18 cellular contexts compared by ENCODE assay signal in genomic region chr11:79465160-79465559, GRCh38. TPM values are rescaled to one million over a fixed set of nuclear protein-coding genes. Genes with fewer than 3 reads are reported as not detected.
DNase-seq lines count a peak whose midpoint lies in the region; ATAC-seq and TF ChIP-seq lines count a peak whose summit lies in the region.
"Had no signal": no experiment of that assay in that cellular context is flagged by ENCODE, and none has a peak within 500 bp of the region (broad histone marks: within the 10 kb centered on the region; RNA-seq: fewer than 3 reads in every experiment).

No MANE protein-coding gene starts in this region.

- H3K27me3 Mint-ChIP-seq in GM23338 (ENCODE audit: insufficient read depth, low read depth, poor library complexity), result peaks cover 3% of the 10 kb centered on the region

- no peak overlapping the region for H3K4me2 ChIP-seq in GM23338
- H3K4me2 ChIP-seq: A549; BLaER1 treated with 17β-estradiol and CSF1 and Interleukin-3, amounts not matched to agents 10 nM and 100 nM had no signal

- H3K9me3 ChIP-seq in esophagus muscularis mucosa, result no peaks in the 10 kb centered on the region
- H3K9me3 ChIP-seq: A549; BLaER1 treated with 17β-estradiol and CSF1 and Interleukin-3, amounts not matched to agents 10 nM and 100 nM; Caco-2 had no signal

- no peaks in the 10 kb centered on the region for H3F3A ChIP-seq in GM23338 (replicated peaks; ENCODE audit: low read depth)

- no peak for TF ChIP-seq EP300 in esophagus muscularis mucosa (IDR thresholded peaks at IDR 0.05)

- peaks cover 30% of the 10 kb centered on the region for H3K4me1 Mint-ChIP-seq in GM23338
- H3K4me1 Mint-ChIP-seq: B cell had no signal

- 98% methylated on average over 2 of the region's 2 CpGs for whole genome bisulfite sequencing in esophagus muscularis mucosa
- 91% methylated on average over 2 of the region's 2 CpGs for WGBS in lower leg skin, 2 donors

- ATAC-seq in GM23338, result no peak
- ATAC-seq: A549; CD8-positive, alpha-beta T cell had no signal

- no peak overlapping the region for H3K4me3 Mint-ChIP-seq in GM23338
- H3K4me3 Mint-ChIP-seq: B cell; CD4-positive, alpha-beta T cell; CD8-positive, alpha-beta T cell had no signal

- no peaks in the 10 kb centered on the region for H3K79me2 ChIP-seq in GM23338 (replicated peaks; ENCODE audit: insufficient read depth)

- no peak for DNase-seq in GM23338 (ENCODE audit: low spot score)
- peak; percentile 59 for DNase-seq in OCI-M1 (lab: John Stamatoyannopoulos, UW)
- peak; percentile 21 for DNase-seq in esophagus muscularis mucosa (ENCODE audit: extremely low spot score)
- no peak for DNase-seq in lower leg skin (ENCODE audit: low spot score in 2 of 2)
- DNase-seq in GM19240 (ENCODE audit: insufficient read length, low spot score), result no peak
- DNase-seq in hepatic stellate cell (ENCODE audit: low spot score), result no peak
- DNase-seq: AML-193; Caco-2; Calu3; CD4-positive, alpha-beta T cell; CD8-positive, alpha-beta T cell; DMS79 treated with DMSO at 0.1 percent for 48 hours; GF-D8 had no signal

- H3K36me3 Mint-ChIP-seq in GM23338 (ENCODE audit: low read depth), result no peaks in the 10 kb centered on the region
- H3K36me3 Mint-ChIP-seq: CD8-positive, alpha-beta T cell had no signal

- TF ChIP-seq CTCF in GM23338 (conservative IDR thresholded peaks at IDR 0.05; ENCODE audit: low read depth in 2 of 2) (no peak), esophagus muscularis mucosa (IDR thresholded peaks at IDR 0.05) (no peak), lower leg skin (IDR thresholded peaks at IDR 0.05) (no peak)

- H3K9me3 Mint-ChIP-seq in GM23338, result no peaks in the 10 kb centered on the region
- H3K9me3 Mint-ChIP-seq: CD4-positive, alpha-beta T cell; CD8-positive, alpha-beta T cell had no signal

- H3K9me2 ChIP-seq in GM23338 (ENCODE audit: insufficient read depth), result no peaks in the 10 kb centered on the region

- intact Hi-C loops in esophagus muscularis mucosa (cut with DNase I) (no loop called here), lower leg skin (cut with DNase I; ENCODE audit: low total_unique reads) (no loop called here)

- H3K27ac ChIP-seq in GM23338 (ENCODE audit: low read depth), result no peak overlapping the region
- H3K27ac ChIP-seq in esophagus muscularis mucosa (replicated peaks in 1 of 4), result no peak overlapping the region
- H3K27ac ChIP-seq: 22Rv1; A549; BLaER1 treated with 17β-estradiol and CSF1 and Interleukin-3, amounts not matched to agents 10 nM and 100 nM; C4-2B had no signal

- peak overlapping the region; percentile 83 for H2AFZ ChIP-seq in GM23338

- H3K4me3 ChIP-seq in GM23338, result no peak overlapping the region
- H3K4me3 ChIP-seq in esophagus muscularis mucosa, result no peak overlapping the region
- H3K4me3 ChIP-seq in lower leg skin (ENCODE audit: low read depth, poor library complexity, severe bottlenecking), result no peak overlapping the region
- H3K4me3 ChIP-seq: A549; BLaER1 treated with 17β-estradiol and CSF1 and Interleukin-3, amounts not matched to agents 10 nM and 100 nM had no signal

- TF ChIP-seq POLR2A in esophagus muscularis mucosa (IDR thresholded peaks at IDR 0.05; ENCODE audit: low read depth), result no peak
- TF ChIP-seq POLR2A in lower leg skin (IDR thresholded peaks at IDR 0.05), result no peak

- H4K20me1 ChIP-seq in GM23338 (replicated peaks; ENCODE audit: insufficient read depth), result no peaks in the 10 kb centered on the region
- H4K20me1 ChIP-seq: BLaER1 treated with 17β-estradiol and CSF1 and Interleukin-3, amounts not matched to agents 10 nM and 100 nM had no signal

- H3K36me3 ChIP-seq in GM23338 (ENCODE audit: insufficient read depth) (no peaks in the 10 kb centered on the region), esophagus muscularis mucosa (no peaks in the 10 kb centered on the region)
- H3K36me3 ChIP-seq: BLaER1 treated with 17β-estradiol and CSF1 and Interleukin-3, amounts not matched to agents 10 nM and 100 nM had no signal

- H3K4me1 ChIP-seq in GM23338 (ENCODE audit: insufficient read depth) (peaks cover 21% of the 10 kb centered on the region), esophagus muscularis mucosa (peaks cover 0 to 4% (median 0%) of the 10 kb centered on the region in 4 donors)
- H3K4me1 ChIP-seq: A549, Caco-2 had no signal

- no peak overlapping the region for H3K27ac Mint-ChIP-seq in GM23338
- H3K27ac Mint-ChIP-seq: B cell; CD4-positive, alpha-beta T cell; CD8-positive, alpha-beta T cell had no signal

- H3K27me3 ChIP-seq in GM23338 (ENCODE audit: insufficient read depth) (no peaks in the 10 kb centered on the region), esophagus muscularis mucosa (no peaks in the 10 kb centered on the region)
- H3K27me3 ChIP-seq: BLaER1 treated with 17β-estradiol and CSF1 and Interleukin-3, amounts not matched to agents 10 nM and 100 nM had no signal

TF ChIP-seq in GM23338, 12 proteins besides CTCF, POLR2A, EP300 and RAD21:
- no peak for TF ChIP-seq REST (IDR thresholded peaks at IDR 0.05; ENCODE audit: unreplicated experiment)
- TF ChIP-seq ZNF331 (CRISPR knock-in tag; IDR thresholded peaks at IDR 0.05; ENCODE audit: low read depth), result no peak
- TF ChIP-seq NANOG (IDR thresholded peaks at IDR 0.05; ENCODE audit: borderline replicate concordance), result no peak
- no peak for TF ChIP-seq POLR2AphosphoS5 (IDR thresholded peaks at IDR 0.05; ENCODE audit: low read depth)

RNA-seq across cellular contexts. Expression of gene TENM4, which starts 24.3 kb away (rescaled TPM):
- total RNA-seq in GM23338 (2014; rRNA removed; shearing (Covaris generic)), result 2.5 and 7.3 TPM in 2 replicates
- 5.0 and 7.3 TPM in 2 replicates for polyA plus RNA-seq in GM23338 (2016; fragmentation: Nextera tagmentation; extraction: Ambion mirVana)
- total RNA-seq in esophagus muscularis mucosa (1 to 10 TPM; 4.1 to 9.6 (median 8.0) TPM), lower leg skin (10 to 100 TPM; 34.4 to 41.1 (median 36.6) TPM)
- total RNA-seq: Calu3; CD8-positive, alpha-beta T cell had no signal

Comparison
In these comparisons a context has a peak if more than half of its experiments do, and no peak if none do; other contexts are left out.
1. DNase-seq: peak in OCI-M1 (single experiment) and esophagus muscularis mucosa (single experiment); none in GM23338 (single experiment), lower leg skin (0 of 2), GM19240 (single experiment) and hepatic stellate cell (single experiment).